In the genomic region with DNA sequence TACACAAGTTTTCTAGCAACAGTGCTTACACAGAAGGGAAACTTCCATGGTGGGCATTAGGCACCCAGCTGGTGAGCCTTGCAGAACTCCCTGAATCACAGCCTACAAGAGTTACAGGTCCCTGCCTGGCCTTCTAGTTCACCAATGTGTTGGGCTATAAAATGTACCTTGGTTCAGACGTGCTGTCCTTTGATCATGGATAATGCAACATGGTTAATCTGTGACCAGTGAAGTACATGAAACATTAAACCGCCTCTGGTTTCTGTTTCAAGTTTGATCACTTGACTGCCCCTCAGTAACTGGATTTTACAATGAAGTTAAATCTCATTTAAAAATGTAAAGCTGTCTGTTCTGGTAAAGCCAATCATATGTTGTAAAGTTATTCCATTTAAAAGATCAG, we compare ENCODE assay signal across 18 cellular contexts. TPM values are rescaled to one million over a fixed set of nuclear protein-coding genes. Genes with fewer than 3 reads are reported as not detected.
DNase-seq lines count a peak whose midpoint lies in the region; ATAC-seq and TF ChIP-seq lines count a peak whose summit lies in the region.
"Had no signal": no experiment of that assay in that cellular context is flagged by ENCODE, and none has a peak within 500 bp of the region (broad histone marks: within the 10 kb centered on the region; RNA-seq: fewer than 3 reads in every experiment).

No MANE protein-coding gene starts in this region.

- H3K4me1 ChIP-seq in osteoblast (ENCODE audit: insufficient read depth, low read length), result no peaks in the 10 kb centered on the region
- H3K4me1 ChIP-seq: parathyroid adenoma, spleen had no signal

- H3K36me3 ChIP-seq in osteoblast (ENCODE audit: insufficient read depth, low read length), result no peaks in the 10 kb centered on the region
- H3K36me3 ChIP-seq: heart left ventricle, spleen had no signal

- H2AFZ ChIP-seq in osteoblast (ENCODE audit: low read length), result no peak overlapping the region
- H2AFZ ChIP-seq: parathyroid adenoma had no signal

- DNase-seq in left kidney (ENCODE audit: low read depth, low spot score), result peak; percentile 80
- DNase-seq in osteoblast (ENCODE audit: insufficient read length, low spot score, missing footprints), result no peak
- DNase-seq in H4 (ENCODE audit: low spot score), result no peak
- no peak for DNase-seq in NCI-H2107 treated with DMSO at 0.1 percent for 48 hours (lab: John Stamatoyannopoulos, UW; ENCODE audit: unreplicated experiment)
- DNase-seq: activated CD8-positive, alpha-beta T cell treated with anti-CD3 and anti-CD28 coated beads for 36 hours; anterior cingulate cortex; heart left ventricle; left cardiac atrium; NCI-H345; spleen; stimulated activated naive CD4-positive, alpha-beta T cell had no signal

- TF ChIP-seq CTCF in osteoblast (IDR thresholded peaks at IDR 0.05; ENCODE audit: extremely low read depth, low read depth, low read length), result no peak

- H3K9me3 ChIP-seq in osteoblast (ENCODE audit: low read depth, low read length), result no peaks in the 10 kb centered on the region
- H3K9me3 ChIP-seq: heart left ventricle, spleen had no signal

- H3K4me2 ChIP-seq in osteoblast (ENCODE audit: insufficient read depth, low read length), result no peak overlapping the region

- H4K20me1 ChIP-seq in osteoblast (ENCODE audit: insufficient read depth, low read length), result no peaks in the 10 kb centered on the region

- H3K79me2 ChIP-seq in osteoblast (ENCODE audit: insufficient read depth, low read length), result no peaks in the 10 kb centered on the region
- H3K79me2 ChIP-seq: parathyroid adenoma had no signal

- ATAC-seq in GM18873 (IDR thresholded peaks at IDR 0.05; ENCODE audit: low FRiP score, unreplicated experiment) (peak; percentile 63), GM21737 (IDR thresholded peaks at IDR 0.05; ENCODE audit: unreplicated experiment) (peak; percentile 90), HG03571 (IDR thresholded peaks at IDR 0.05; ENCODE audit: unreplicated experiment) (peak; percentile 84), GM21515 (IDR thresholded peaks at IDR 0.05; ENCODE audit: unreplicated experiment) (no peak)
- ATAC-seq: activated CD8-positive, alpha-beta T cell treated with anti-CD3 and anti-CD28 coated beads for 36 hours; heart left ventricle; left cardiac atrium had no signal

- H3K4me3 ChIP-seq in osteoblast (ENCODE audit: insufficient read depth, low read length), result no peak overlapping the region
- H3K4me3 ChIP-seq: heart left ventricle, spleen had no signal

- no peaks in the 10 kb centered on the region for H3K27me3 ChIP-seq in osteoblast (ENCODE audit: insufficient read depth, low read length)
- H3K27me3 ChIP-seq: heart left ventricle, spleen had no signal

- no peak overlapping the region for H3K27ac ChIP-seq in osteoblast (ENCODE audit: low read depth, low read length)
- H3K27ac ChIP-seq: epithelial cell of prostate, heart left ventricle, HL-60, parathyroid adenoma, spleen had no signal

RNA-seq across cellular contexts. Expression of gene FMN1, which starts 51.8 kb away (rescaled TPM):
- 9.0 and 11.2 TPM in 2 replicates for total RNA-seq in osteoblast
- total RNA-seq in H4 (2014; rRNA removed; shearing (Covaris generic)), result 3.6 TPM in 2 replicates
